ENCODE assay signal across 8 cellular contexts in genomic region chr10:102422586-102423129, GRCh38. TPM values are rescaled to one million over a fixed set of nuclear protein-coding genes. Genes with fewer than 3 reads are reported as not detected.
DNase-seq lines count a peak whose midpoint lies in the region; ATAC-seq and TF ChIP-seq lines count a peak whose summit lies in the region.

No MANE protein-coding gene starts in this region.

- TF ChIP-seq POLR2A in NB4 (IDR thresholded peaks at IDR 0.05; ENCODE audit: extremely low read depth, insufficient read length) = peak; percentile 43
- TF ChIP-seq POLR2A in uterus (IDR thresholded peaks at IDR 0.05) = peak in 1 of 2 donors; percentile 19

- DNase-seq in AG04449 (ENCODE audit: low read depth, low spot score) (no peak), NB4 (ENCODE audit: low read depth) (peak; percentile 89), foreskin keratinocyte (peak in 1 of 2 donors; percentile 58), uterus (peak in 1 of 2 donors; percentile 73), cerebellar nuclear complex (lab: John Stamatoyannopoulos, UW) (no peak)
- peak; percentile 88 for DNase-seq in natural killer cell treated with Interleukin-12 subunit alpha and Interleukin-12 subunit beta and Interleukin-15 and Interleukin-18, amount 100 ng/mL, for 72 hours (ENCODE audit: low spot score)

- CTCF ChIA-PET in AG04449 (lab: Yijun Ruan, JAX) = interaction anchor here (0.7 to 9.9 kb wide), 27 partner anchors 11 to 253 kb away, joined by 3 to 157 read pairs (median 7); partner anchors contain the start of genes ACTR1A, C10orf95, CUEDC2 and ELOVL3

- peak overlapping the region; percentile 46 for H3K27ac Mint-ChIP-seq in activated T-helper 17 cell treated with anti-CD3 and anti-CD28 coated beads, Interleukin-2, amount 50 U/mL, for 72 hours
- H3K27ac Mint-ChIP-seq in natural killer cell treated with Interleukin-12 subunit alpha and Interleukin-12 subunit beta and Interleukin-15 and Interleukin-18, amount 100 ng/mL, for 72 hours = peak overlapping the region; percentile 62 to 91

- peak overlapping the region; percentile 99 for H3K4me3 Mint-ChIP-seq in activated T-helper 17 cell treated with anti-CD3 and anti-CD28 coated beads, Interleukin-2, amount 50 U/mL, for 72 hours
- peak overlapping the region; percentile 98 for H3K4me3 Mint-ChIP-seq in natural killer cell treated with Interleukin-12 subunit alpha and Interleukin-12 subunit beta and Interleukin-15 and Interleukin-18, amount 100 ng/mL, for 72 hours

- no peaks in the 10 kb centered on the region for H3K9me3 Mint-ChIP-seq in activated T-helper 17 cell treated with anti-CD3 and anti-CD28 coated beads, Interleukin-2, amount 50 U/mL, for 72 hours
- H3K9me3 Mint-ChIP-seq in natural killer cell treated with Interleukin-12 subunit alpha and Interleukin-12 subunit beta and Interleukin-15 and Interleukin-18, amount 100 ng/mL, for 72 hours = no peaks in the 10 kb centered on the region

- peaks cover 5% of the 10 kb centered on the region for H3K27me3 Mint-ChIP-seq in activated T-helper 17 cell treated with anti-CD3 and anti-CD28 coated beads, Interleukin-2, amount 50 U/mL, for 72 hours
- peaks cover 4 to 8% of the 10 kb centered on the region in 2 donors for H3K27me3 Mint-ChIP-seq in natural killer cell treated with Interleukin-12 subunit alpha and Interleukin-12 subunit beta and Interleukin-15 and Interleukin-18, amount 100 ng/mL, for 72 hours

- H3K27ac ChIP-seq in foreskin keratinocyte = no peak overlapping the region
- peak overlapping the region; percentile 92 for H3K27ac ChIP-seq in uterus

- peaks cover 16% of the 10 kb centered on the region for H3K27me3 ChIP-seq in foreskin keratinocyte
- H3K27me3 ChIP-seq in uterus = peaks cover 0 to 7% of the 10 kb centered on the region in 2 donors

- H3K4me1 ChIP-seq in foreskin keratinocyte = peaks cover 3% of the 10 kb centered on the region
- H3K4me1 ChIP-seq in uterus = peaks cover 0 to 11% of the 10 kb centered on the region in 2 donors

- POLR2A ChIA-PET in AG04449 (lab: Yijun Ruan, JAX) = interaction anchor here (3.9 kb wide), 1 partner anchor 10 kb away, joined by 31 read pairs; the partner anchor contains the start of gene CUEDC2

- H3K4me3 ChIP-seq in AG04449 (ENCODE audit: low read depth, low read length) = peak overlapping the region; percentile 92
- peak overlapping the region; percentile 88 for H3K4me3 ChIP-seq in NB4 (ENCODE audit: low read depth, low read length)
- peak overlapping the region; percentile 79 to 92 for H3K4me3 ChIP-seq in uterus

- peak; percentile 98 for TF ChIP-seq CTCF in AG04449 (IDR thresholded peaks at IDR 0.05; ENCODE audit: insufficient read depth, low read length, missing control alignments)
- TF ChIP-seq CTCF in GM12873 (IDR thresholded peaks at IDR 0.05; ENCODE audit: insufficient read depth, low read depth, low read length, missing control alignments) = peak; percentile 74
- peak; percentile 76 for TF ChIP-seq CTCF in NB4 (IDR thresholded peaks at IDR 0.05; ENCODE audit: low read depth, low read length)
- TF ChIP-seq CTCF in foreskin keratinocyte (conservative IDR thresholded peaks at IDR 0.05) = peak; percentile 90
- TF ChIP-seq CTCF in uterus (IDR thresholded peaks at IDR 0.05) = peak; percentile 76 to 84 (median 78)

- intact Hi-C loops in uterus (cut with DNase I; ENCODE audit: low total_unique reads) = no loop called here

- peaks cover 18% of the 10 kb centered on the region for H3K4me1 Mint-ChIP-seq in activated T-helper 17 cell treated with anti-CD3 and anti-CD28 coated beads, Interleukin-2, amount 50 U/mL, for 72 hours
- H3K4me1 Mint-ChIP-seq in natural killer cell treated with Interleukin-12 subunit alpha and Interleukin-12 subunit beta and Interleukin-15 and Interleukin-18, amount 100 ng/mL, for 72 hours (ENCODE audit: low read depth in 2 of 2) = peaks cover 30 to 39% of the 10 kb centered on the region in 2 donors

- peak; percentile 36 for ATAC-seq in activated T-helper 17 cell treated with anti-CD3 and anti-CD28 coated beads, Interleukin-2, amount 50 U/mL, for 72 hours (replicated peaks)
- ATAC-seq in foreskin keratinocyte = peak; percentile 37
- ATAC-seq in natural killer cell treated with Interleukin-12 subunit alpha and Interleukin-12 subunit beta and Interleukin-15 and Interleukin-18, amount 100 ng/mL, for 72 hours = peak; percentile 47 to 71

- H3K9me3 ChIP-seq in uterus = no peaks in the 10 kb centered on the region

- peaks cover 16% of the 10 kb centered on the region for H3K36me3 Mint-ChIP-seq in activated T-helper 17 cell treated with anti-CD3 and anti-CD28 coated beads, Interleukin-2, amount 50 U/mL, for 72 hours (ENCODE audit: low read depth)
- H3K36me3 Mint-ChIP-seq in natural killer cell treated with Interleukin-12 subunit alpha and Interleukin-12 subunit beta and Interleukin-15 and Interleukin-18, amount 100 ng/mL, for 72 hours = no peaks in the 10 kb centered on the region

- no peaks in the 10 kb centered on the region for H3K36me3 ChIP-seq in uterus

RNA-seq across cellular contexts. Expression of gene FBXL15, which starts 2.0 kb away (rescaled TPM):
- 10 to 100 TPM; 12.6 to 15.4 TPM for total RNA-seq in activated T-helper 17 cell treated with anti-CD3 and anti-CD28 coated beads, Interleukin-2, amount 50 U/mL, for 72 hours
- total RNA-seq in foreskin keratinocyte (5.5 and 5.9 TPM in 2 replicates), uterus (10 to 100 TPM in 3 of 4 donors, 1 to 10 TPM in 1; 6.8 to 40.0 (median 16.7) TPM)
- 7.6 and 8.5 TPM in 2 replicates for polyA plus RNA-seq in foreskin keratinocyte
- total RNA-seq in natural killer cell treated with Interleukin-12 subunit alpha and Interleukin-12 subunit beta and Interleukin-15 and Interleukin-18, amount 100 ng/mL, for 72 hours = 10 to 100 TPM; 22.0 to 23.7 TPM

RNA-seq across cellular contexts. Expression of gene PSD, which starts 4.1 kb away (rescaled TPM):
- 1 to 10 TPM; 3.0 to 8.0 TPM for total RNA-seq in activated T-helper 17 cell treated with anti-CD3 and anti-CD28 coated beads, Interleukin-2, amount 50 U/mL, for 72 hours
- total RNA-seq in foreskin keratinocyte (0.14 and 0.24 TPM in 2 replicates), uterus (100 to 1,000 TPM in 1 of 4 donors, 10 to 100 TPM in 2, not detected in 1; 31.3 to 114 (median 37.3) TPM)
- 0.09 and 0.15 TPM in 2 replicates for polyA plus RNA-seq in foreskin keratinocyte
- total RNA-seq in natural killer cell treated with Interleukin-12 subunit alpha and Interleukin-12 subunit beta and Interleukin-15 and Interleukin-18, amount 100 ng/mL, for 72 hours = 1 to 10 TPM; 2.3 to 7.6 TPM

RNA-seq across cellular contexts. Expression of gene CUEDC2, which starts 9.7 kb away (rescaled TPM):
- 10 to 100 TPM; 53.3 to 58.5 TPM for total RNA-seq in activated T-helper 17 cell treated with anti-CD3 and anti-CD28 coated beads, Interleukin-2, amount 50 U/mL, for 72 hours
- total RNA-seq in foreskin keratinocyte (55.1 and 61.7 TPM in 2 replicates), uterus (10 to 100 TPM; 26.2 to 51.6 (median 35.6) TPM)
- polyA plus RNA-seq in foreskin keratinocyte = 106 and 109 TPM in 2 replicates
- 10 to 100 TPM; 39.8 to 58.5 TPM for total RNA-seq in natural killer cell treated with Interleukin-12 subunit alpha and Interleukin-12 subunit beta and Interleukin-15 and Interleukin-18, amount 100 ng/mL, for 72 hours

RNA-seq across cellular contexts. Expression of gene NFKB2, which starts 27.2 kb away (rescaled TPM):
- 100 to 1,000 TPM; 192 to 372 TPM for total RNA-seq in activated T-helper 17 cell treated with anti-CD3 and anti-CD28 coated beads, Interleukin-2, amount 50 U/mL, for 72 hours
- total RNA-seq in foreskin keratinocyte (35.5 and 40.2 TPM in 2 replicates), uterus (10 to 100 TPM in 2 of 4 donors, 1 to 10 TPM in 2; 6.4 to 61.7 (median 10.7) TPM)
- polyA plus RNA-seq in foreskin keratinocyte = 33.3 and 34.9 TPM in 2 replicates
- total RNA-seq in natural killer cell treated with Interleukin-12 subunit alpha and Interleukin-12 subunit beta and Interleukin-15 and Interleukin-18, amount 100 ng/mL, for 72 hours = 100 to 1,000 TPM; 370 to 522 TPM

RNA-seq across cellular contexts. Expression of gene C10orf95, which starts 28.7 kb away (rescaled TPM):
- under 1 TPM; 0.29 to 0.39 TPM for total RNA-seq in activated T-helper 17 cell treated with anti-CD3 and anti-CD28 coated beads, Interleukin-2, amount 50 U/mL, for 72 hours
- total RNA-seq in foreskin keratinocyte (0.48 and 0.49 TPM in 2 replicates), uterus (under 1 TPM in 1 of 4 donors, not detected in 3; 0.21 TPM)
- 0.67 and 0.78 TPM in 2 replicates for polyA plus RNA-seq in foreskin keratinocyte
- under 1 TPM in 1 of 2 donors, not detected in 1; 0.98 TPM for total RNA-seq in natural killer cell treated with Interleukin-12 subunit alpha and Interleukin-12 subunit beta and Interleukin-15 and Interleukin-18, amount 100 ng/mL, for 72 hours

Comparison
In these comparisons a context has a peak if more than half of its experiments do, and no peak if none do; other contexts are left out.
1. DNase-seq: peak in NB4 (single experiment) and natural killer cell treated with Interleukin-12 subunit alpha and Interleukin-12 subunit beta and Interleukin-15 and Interleukin-18, amount 100 ng/mL, for 72 hours (single experiment); none in AG04449 (single experiment) and cerebellar nuclear complex (0 of 2).
2. Peak in every context shown above with its lines, with median percentiles within 50 percentile points of each other: H3K4me3 ChIP-seq, CTCF ChIP-seq and ATAC-seq.